7 cellular contexts compared by ENCODE assay signal in the genomic region with DNA sequence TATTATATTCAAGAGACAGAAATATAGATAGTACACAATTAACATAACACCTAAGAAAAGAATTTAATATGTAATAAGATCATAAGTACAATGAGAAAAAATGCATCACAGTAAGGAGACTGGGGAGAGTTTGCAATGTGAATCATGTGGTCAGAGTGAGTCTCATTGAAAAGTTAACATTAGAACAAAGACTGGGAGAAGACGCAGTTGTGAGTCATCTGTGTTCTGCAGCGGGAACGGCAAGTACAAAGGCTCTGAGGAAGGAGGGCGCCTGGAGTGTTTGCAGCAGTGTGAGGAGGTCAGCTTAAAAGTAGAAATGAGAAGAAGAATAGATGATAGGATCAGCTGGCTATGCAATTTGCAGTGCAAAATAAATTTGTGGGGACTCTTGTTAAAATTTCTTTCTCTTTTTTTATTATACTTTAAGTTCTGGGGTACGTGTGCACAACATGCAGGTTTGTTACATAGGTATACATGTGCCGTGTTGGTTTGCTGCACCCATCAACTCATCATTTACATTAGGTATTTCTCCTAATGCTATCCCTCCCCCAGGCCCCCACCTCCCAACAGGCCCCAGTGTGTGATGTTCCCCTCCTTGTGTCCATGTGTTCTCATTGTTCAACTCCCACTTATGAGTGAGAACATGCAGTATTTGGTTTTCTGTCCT. TPM values are rescaled to one million over a fixed set of nuclear protein-coding genes. Genes with fewer than 3 reads are reported as not detected.
DNase-seq lines count a peak whose midpoint lies in the region; ATAC-seq and TF ChIP-seq lines count a peak whose summit lies in the region.
"Not testable (repeated sequence)": the region's sequence is repeated elsewhere in the genome, so short reads cannot be mapped to it uniquely, and the experiment has no call there.

No MANE protein-coding gene starts in this region.

- not testable (repeated sequence) for TF ChIP-seq CTCF in cardiac fibroblast (IDR thresholded peaks at IDR 0.05; ENCODE audit: low read depth, low read length)

- not testable (repeated sequence) for H3K9me3 Mint-ChIP-seq in activated CD4-positive, alpha-beta memory T cell treated with anti-CD3 and anti-CD28 coated beads, Interleukin-2, amount 10 ng/mL, durations not matched to agents 7 days and 5 days

- peak; percentile 28 for ATAC-seq in GM18867 (IDR thresholded peaks at IDR 0.05; ENCODE audit: unreplicated experiment)
- peak; percentile 49 for ATAC-seq in HG02981 (IDR thresholded peaks at IDR 0.05; ENCODE audit: unreplicated experiment)

- H3K4me3 ChIP-seq in cardiac fibroblast (replicated peaks in 1 of 2; ENCODE audit: low read depth in 2 of 2, low read length in 2 of 2); skeletal muscle cell (ENCODE audit: low read depth, low read length): not testable (repeated sequence)

- CTCF ChIA-PET in activated CD4-positive, alpha-beta memory T cell treated with anti-CD3 and anti-CD28 coated beads, Interleukin-2, amount 10 ng/mL, durations not matched to agents 7 days and 5 days (lab: Charles Lee): not testable (repeated sequence)

- POLR2A ChIA-PET in activated CD4-positive, alpha-beta memory T cell treated with anti-CD3 and anti-CD28 coated beads, Interleukin-2, amount 10 ng/mL, durations not matched to agents 7 days and 5 days (lab: Charles Lee): interaction anchor here (1.0 kb wide), 1 partner anchor 19 kb away, joined by 3 read pairs; no protein-coding TSS in a partner anchor

- peaks cover 40% of the 10 kb centered on the region for H3K4me1 Mint-ChIP-seq in activated CD4-positive, alpha-beta memory T cell treated with anti-CD3 and anti-CD28 coated beads, Interleukin-2, amount 10 ng/mL, durations not matched to agents 7 days and 5 days

- DNase-seq in NOMO-1 treated with dmso at 0.1 percent for 144 hours (lab: John Stamatoyannopoulos, UW; ENCODE audit: unreplicated experiment) (peak; percentile 13), cardiac fibroblast (ENCODE audit: low read depth in 2 of 2) (peak; percentile 88 to 95), islet precursor cell (peak; percentile 91), skeletal muscle cell (ENCODE audit: low read depth) (peak; percentile 91)
- peak; percentile 37 for DNase-seq in activated CD4-positive, alpha-beta memory T cell treated with anti-CD3 and anti-CD28 coated beads, Interleukin-2, amount 10 ng/mL, durations not matched to agents 7 days and 5 days

- H3K27ac Mint-ChIP-seq in activated CD4-positive, alpha-beta memory T cell treated with anti-CD3 and anti-CD28 coated beads, Interleukin-2, amount 10 ng/mL, durations not matched to agents 7 days and 5 days: not testable (repeated sequence)

- H3K4me3 Mint-ChIP-seq in activated CD4-positive, alpha-beta memory T cell treated with anti-CD3 and anti-CD28 coated beads, Interleukin-2, amount 10 ng/mL, durations not matched to agents 7 days and 5 days: not testable (repeated sequence)

- not testable (repeated sequence) for H3K36me3 Mint-ChIP-seq in activated CD4-positive, alpha-beta memory T cell treated with anti-CD3 and anti-CD28 coated beads, Interleukin-2, amount 10 ng/mL, durations not matched to agents 7 days and 5 days (ENCODE audit: low read depth)

- not testable (repeated sequence) for H3K27me3 Mint-ChIP-seq in activated CD4-positive, alpha-beta memory T cell treated with anti-CD3 and anti-CD28 coated beads, Interleukin-2, amount 10 ng/mL, durations not matched to agents 7 days and 5 days

RNA-seq across cellular contexts. Expression of gene RGS1, which starts 44.4 kb away (rescaled TPM):
- 10 to 100 TPM; 67.3 to 69.2 TPM for total RNA-seq in activated CD4-positive, alpha-beta memory T cell treated with anti-CD3 and anti-CD28 coated beads, Interleukin-2, amount 10 ng/mL, durations not matched to agents 7 days and 5 days

Comparison
In these comparisons a context has a peak if more than half of its experiments do, and no peak if none do; other contexts are left out.
1. DNase-seq: peak in every context shown above with its lines; median percentile 92 in cardiac fibroblast; 91 in islet precursor cell; 91 in skeletal muscle cell; 37 in activated CD4-positive, alpha-beta memory T cell treated with anti-CD3 and anti-CD28 coated beads, Interleukin-2, amount 10 ng/mL, durations not matched to agents 7 days and 5 days; 13 in NOMO-1 treated with dmso at 0.1 percent for 144 hours.